33 cellular contexts compared by ENCODE assay signal in the genomic region with DNA sequence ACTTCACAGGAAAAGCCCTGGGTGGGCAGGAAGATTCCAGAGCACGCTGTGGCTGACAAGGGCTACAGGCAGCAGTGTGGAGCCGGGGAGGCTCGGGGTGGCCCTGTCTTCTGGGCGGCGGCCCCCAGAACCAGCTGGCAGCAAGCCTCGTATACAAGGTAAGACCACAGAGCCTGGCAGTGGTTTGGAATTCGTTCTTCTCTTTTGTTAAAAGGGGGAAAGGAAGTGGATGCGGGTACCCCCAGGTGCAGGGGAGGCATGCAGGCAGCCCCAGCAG. TPM values are rescaled to one million over a fixed set of nuclear protein-coding genes. Genes with fewer than 3 reads are reported as not detected.
"Had no signal": no experiment of that assay in that cellular context is flagged by ENCODE, and none has a peak within 500 bp of the region (broad histone marks: within the 10 kb centered on the region; RNA-seq: fewer than 3 reads in every experiment).

No MANE protein-coding gene starts in this region.

- H3K4me1 Mint-ChIP-seq: activated T-helper 17 cell treated with anti-CD3 and anti-CD28 coated beads, Interleukin-2, amount 50 U/mL, for 72 hours; central memory CD8-positive, alpha-beta T cell had no signal

- H3K36me3 Mint-ChIP-seq: activated naive CD8-positive, alpha-beta T cell had no signal

- H3K27ac ChIP-seq: brain microvascular endothelial cell, coronary artery, dorsolateral prefrontal cortex, epithelial cell of prostate, esophagus squamous epithelium, WERI-Rb-1 had no signal

- H3K4me3 Mint-ChIP-seq: activated B cell treated with CpG ODN at 0.5 μM for 24 hours; activated CD8-positive, alpha-beta T cell treated with anti-CD3 and anti-CD28 coated beads for 36 hours; activated naive CD8-positive, alpha-beta T cell; activated T-cell treated with anti-CD3 and anti-CD28 coated beads, Interleukin-2, amount 50 U/mL, for 4 hours; activated T-helper 17 cell treated with anti-CD3 and anti-CD28 coated beads, Interleukin-2, amount 50 U/mL, for 72 hours; central memory CD8-positive, alpha-beta T cell; dendritic cell treated with granulocyte-macrophage colony-stimulating factor and Interleukin-4, amounts not matched to agents 40 ng/mL and 50 ng/mL, for 4 days; T-helper 17 cell; T-helper 2 cell treated with Interferon-gamma antibody and Interleukin-4, amounts not matched to agents 5 μg/mL and 100 μg/mL, for 36 hours had no signal

- H3K9me3 Mint-ChIP-seq: activated B cell treated with CpG ODN at 0.5 μM for 24 hours; activated CD8-positive, alpha-beta T cell treated with anti-CD3 and anti-CD28 coated beads for 36 hours; activated T-cell treated with anti-CD3 and anti-CD28 coated beads, Interleukin-2, amount 50 U/mL, for 4 hours; activated T-helper 17 cell treated with anti-CD3 and anti-CD28 coated beads, Interleukin-2, amount 50 U/mL, for 72 hours; central memory CD8-positive, alpha-beta T cell; dendritic cell treated with granulocyte-macrophage colony-stimulating factor and Interleukin-4, amounts not matched to agents 40 ng/mL and 50 ng/mL, for 4 days; T-helper 2 cell treated with Interferon-gamma antibody and Interleukin-4, amounts not matched to agents 5 μg/mL and 100 μg/mL, for 36 hours had no signal

- ATAC-seq: activated CD4-positive, CD25-positive, alpha-beta regulatory T cell treated with anti-CD3 and anti-CD28 coated beads, Interleukin-2, amount 50 U/mL, for 24 hours; activated CD8-positive, alpha-beta T cell treated with anti-CD3 and anti-CD28 coated beads for 36 hours; activated T-cell treated with anti-CD3 and anti-CD28 coated beads, Interleukin-2, amount 50 U/mL, for 4 hours; activated T-helper 17 cell treated with anti-CD3 and anti-CD28 coated beads, Interleukin-2, amount 50 U/mL, for 72 hours; T-helper 17 cell had no signal

- H3K27me3 ChIP-seq: brain microvascular endothelial cell, dorsolateral prefrontal cortex, esophagus squamous epithelium had no signal

- H3K27ac Mint-ChIP-seq: activated B cell treated with CpG ODN at 0.5 μM for 24 hours; activated CD8-positive, alpha-beta T cell treated with anti-CD3 and anti-CD28 coated beads for 36 hours; activated naive CD8-positive, alpha-beta T cell; activated T-helper 17 cell treated with anti-CD3 and anti-CD28 coated beads, Interleukin-2, amount 50 U/mL, for 72 hours; dendritic cell treated with granulocyte-macrophage colony-stimulating factor and Interleukin-4, amounts not matched to agents 40 ng/mL and 50 ng/mL, for 4 days; T-helper 17 cell; T-helper 2 cell treated with Interferon-gamma antibody and Interleukin-4, amounts not matched to agents 5 μg/mL and 100 μg/mL, for 36 hours had no signal

- H3K9me3 ChIP-seq: esophagus squamous epithelium had no signal

- DNase-seq: activated B cell treated with CpG ODN at 0.5 μM for 24 hours; activated CD4-positive, alpha-beta T cell treated with anti-CD3 and anti-CD28 coated beads for 48 hours; activated CD4-positive, alpha-beta T cell treated with anti-CD3 and anti-CD28 coated beads, Interleukin-2, amount 50 U/mL, for 1 hour; activated CD4-positive, alpha-beta T cell treated with anti-CD3 and anti-CD28 coated beads, Interleukin-2, amount 50 U/mL, for 48 hours; activated CD8-positive, alpha-beta memory T cell treated with anti-CD3 and anti-CD28 coated beads for 24 hours; activated CD8-positive, alpha-beta T cell treated with anti-CD3 and anti-CD28 coated beads for 36 hours; activated effector memory CD4-positive, alpha-beta T cell treated with Interleukin-2 at 50 U/mL for 16 hours; activated gamma-delta T cell treated with Interleukin-2 at 50 U/mL for 16 hours; activated naive CD4-positive, alpha-beta T cell treated with anti-CD3 and anti-CD28 coated beads, Interleukin-2, amount 50 U/mL, for 16 hours; activated naive CD4-positive, alpha-beta T cell treated with Interleukin-2 at 50 U/mL for 16 hours; activated T-cell treated with anti-CD3 and anti-CD28 coated beads, Interleukin-2, amount 50 U/mL, for 4 hours; amniotic stem cell; anterior cingulate cortex; brain microvascular endothelial cell; dorsolateral prefrontal cortex; effector memory CD4-positive, alpha-beta T cell; esophagus squamous epithelium; T-helper 1 cell; T-helper 17 cell; T1000; WERI-Rb-1 had no signal

- H3K4me3 ChIP-seq: coronary artery, dorsolateral prefrontal cortex, esophagus squamous epithelium had no signal

- H3K27me3 Mint-ChIP-seq: activated B cell treated with CpG ODN at 0.5 μM for 24 hours; activated CD8-positive, alpha-beta T cell treated with anti-CD3 and anti-CD28 coated beads for 36 hours; activated naive CD8-positive, alpha-beta T cell; activated T-helper 17 cell treated with anti-CD3 and anti-CD28 coated beads, Interleukin-2, amount 50 U/mL, for 72 hours; central memory CD8-positive, alpha-beta T cell; dendritic cell treated with granulocyte-macrophage colony-stimulating factor and Interleukin-4, amounts not matched to agents 40 ng/mL and 50 ng/mL, for 4 days; T-helper 17 cell had no signal

RNA-seq across cellular contexts. Expression of a gene that starts 52.5 kb away (rescaled TPM):
- total RNA-seq: activated T-helper 17 cell treated with anti-CD3 and anti-CD28 coated beads, Interleukin-2, amount 50 U/mL, for 72 hours; bronchial epithelial cell; endothelial cell of umbilical vein; fibroblast of villous mesenchyme had no signal
- polyA plus RNA-seq: endothelial cell of umbilical vein, fibroblast of lung had no signal
